In the genomic region with DNA sequence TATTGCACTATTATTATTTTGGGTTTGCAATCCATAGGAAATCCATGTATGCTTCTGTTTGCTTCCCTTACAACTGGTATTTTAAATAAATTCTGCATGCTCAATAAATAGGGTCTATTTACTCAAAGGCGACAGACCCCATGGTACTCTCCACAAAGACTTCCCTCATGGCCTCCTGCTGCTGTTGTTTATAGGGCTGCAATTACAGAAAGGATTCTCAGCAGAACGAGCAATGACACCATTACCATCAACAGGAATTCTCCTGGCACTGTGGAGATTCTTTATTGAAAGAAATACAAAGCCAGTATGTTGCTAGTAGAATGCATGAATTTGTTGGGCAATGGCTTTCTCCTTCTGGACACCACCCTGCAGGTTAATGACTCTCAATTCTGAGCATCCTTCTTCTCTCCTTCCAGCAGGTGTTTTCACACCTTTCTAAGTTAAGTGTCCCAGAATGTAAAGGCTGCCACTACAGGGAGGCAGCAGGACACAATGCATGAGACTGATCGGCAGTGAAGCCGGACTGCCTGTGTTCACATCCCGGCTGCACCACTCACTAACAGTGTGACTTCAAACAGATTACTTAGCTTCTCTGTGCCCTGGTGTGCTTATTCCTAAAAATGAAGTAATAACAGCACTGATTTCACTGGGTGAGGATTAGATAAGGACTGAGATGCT, we compare ENCODE assay signal across 24 cellular contexts.
"Had no signal": no experiment of that assay in that cellular context is flagged by ENCODE, and none has a peak within 500 bp of the region (broad histone marks: within the 10 kb centered on the region; RNA-seq: fewer than 3 reads in every experiment).

No MANE protein-coding gene starts in this region.

- H3K4me1 ChIP-seq: testis had no signal

- H3K4me3 ChIP-seq: esophagus muscularis mucosa, gastrocnemius medialis, sigmoid colon, testis, vagina had no signal

- H3K27me3 ChIP-seq: esophagus muscularis mucosa, gastrocnemius medialis, sigmoid colon, testis, vagina had no signal

- H3K9me3 ChIP-seq: gastrocnemius medialis, testis, vagina had no signal

- H3K36me3 ChIP-seq: esophagus muscularis mucosa, gastrocnemius medialis, sigmoid colon, vagina had no signal

- H3K27ac ChIP-seq: esophagus muscularis mucosa, gastrocnemius medialis, sigmoid colon, testis, vagina, VCaP had no signal

- ATAC-seq: activated CD8-positive, alpha-beta T cell treated with anti-CD3 and anti-CD28 coated beads, Interleukin-2, amount 10 ng/mL, durations not matched to agents 7 days and 5 days; activated naive CD4-positive, alpha-beta T cell treated with anti-CD3 and anti-CD28 coated beads, Interleukin-2, amount 50 U/mL, for 72 hours; effector memory CD8-positive, alpha-beta T cell; gastrocnemius medialis; left ventricle myocardium superior; natural killer cell; stimulated activated naive B cell treated with anti-CD40 and anti-IgM and Interleukin-4, amounts not matched to agents 10 μg/mL and 1 μg/mL and 100 μg/mL, for 72 hours had no signal

- DNase-seq: activated CD4-positive, alpha-beta T cell treated with anti-CD3 and anti-CD28 coated beads, Interleukin-2, amount 50 U/mL, for 1 hour; activated CD4-positive, CD25-positive, alpha-beta regulatory T cell treated with anti-CD3 and anti-CD28 coated beads, Interleukin-2, amount 50 U/mL, for 72 hours; activated CD8-positive, alpha-beta T cell treated with anti-CD3 and anti-CD28 coated beads, Interleukin-2, amount 10 ng/mL, durations not matched to agents 7 days and 5 days; aorta; central memory CD4-positive, alpha-beta T cell; effector memory CD8-positive, alpha-beta T cell; gastrocnemius medialis; head of caudate nucleus; hypothalamus; left ventricle myocardium superior; mammary epithelial cell; midbrain; natural killer cell; retina; sigmoid colon; stimulated activated CD4-positive, alpha-beta T cell treated with anti-CD3 and anti-CD28 coated beads, Interleukin-2, amount 100 ng/mL, for 48 hours; stimulated activated CD8-positive, alpha-beta memory T cell treated with anti-CD3 and anti-CD28 coated beads, Interleukin-4, amount 100 ng/mL, for 48 hours; stimulated activated naive B cell treated with anti-CD40 and anti-IgM and Interleukin-4, amounts not matched to agents 10 μg/mL and 1 μg/mL and 100 μg/mL, for 72 hours; testis; trophoblast cell had no signal
